8 cellular contexts compared by ENCODE assay signal in genomic region chr1:196689001-196689400, GRCh38. TPM values are rescaled to one million over a fixed set of nuclear protein-coding genes. Genes with fewer than 3 reads are reported as not detected.
"Had no signal": no experiment of that assay in that cellular context is flagged by ENCODE, and none has a peak within 500 bp of the region (broad histone marks: within the 10 kb centered on the region; RNA-seq: fewer than 3 reads in every experiment).

No MANE protein-coding gene starts in this region.

- ATAC-seq: HCT116, HepG2 had no signal

- H3K9me3 Mint-ChIP-seq: IgD-negative memory B cell had no signal

- DNase-seq: GM23248, GOT3, H7, Karpas-422, KBM-7 had no signal

- H3K4me3 Mint-ChIP-seq: IgD-negative memory B cell had no signal

- H3K4me1 Mint-ChIP-seq: IgD-negative memory B cell had no signal

- H3K27ac Mint-ChIP-seq: IgD-negative memory B cell had no signal

- H3K27me3 Mint-ChIP-seq: IgD-negative memory B cell had no signal

RNA-seq across cellular contexts. Expression of gene CFH, which starts 37.2 kb away (rescaled TPM):
- total RNA-seq: H7, HepG2 had no signal
- polyA plus RNA-seq: HepG2, IgD-negative memory B cell had no signal
